In genomic region chr21:24272527-24272938, GRCh38 we compare ENCODE assay signal across 1 cellular context.
TF ChIP-seq lines count a peak whose summit lies in the region.

No MANE protein-coding gene starts in this region.

TF ChIP-seq in SK-N-SH treated with all-trans-retinoic acid at 6 μM for 48 hours, 23 proteins besides CTCF, POLR2A, EP300 and RAD21 (continued from another document):
- no peak for TF ChIP-seq PATZ1 (CRISPR knock-in tag; IDR thresholded peaks at IDR 0.05; ENCODE audit: borderline replicate concordance)
- no peak for TF ChIP-seq CSDC2 (CRISPR knock-in tag; IDR thresholded peaks at IDR 0.05)
- no peak for TF ChIP-seq ZNF565 (CRISPR knock-in tag; conservative IDR thresholded peaks at IDR 0.05; ENCODE audit: low read depth)
- no peak for TF ChIP-seq ZNF70 (CRISPR knock-in tag; IDR thresholded peaks at IDR 0.05)
TF ChIP-seq in SK-N-SH treated with all-trans-retinoic acid at 6 μM for 48 hours: peak in this region for 0.
